21 cellular contexts compared by ENCODE assay signal in the genomic region with DNA sequence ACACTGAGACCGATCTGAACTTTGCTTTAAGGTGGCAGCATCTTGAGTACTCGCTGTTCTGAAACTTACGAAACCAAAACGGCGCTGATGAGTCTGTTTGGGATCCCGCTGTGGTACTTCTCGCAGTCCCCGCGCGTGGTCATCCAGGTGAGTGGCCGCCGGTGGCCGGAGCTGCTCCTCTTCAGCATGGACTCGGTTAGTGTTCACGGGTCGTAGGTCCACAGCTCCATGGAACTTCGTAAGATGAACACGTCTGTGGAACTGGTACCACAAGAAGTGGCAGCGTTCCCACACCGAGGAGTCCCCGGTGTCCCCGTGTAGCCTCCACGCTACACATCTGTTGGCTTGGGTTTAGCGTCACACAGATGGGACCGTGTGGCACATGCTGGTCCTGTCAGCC. TPM values are rescaled to one million over a fixed set of nuclear protein-coding genes. Genes with fewer than 3 reads are reported as not detected.
DNase-seq lines count a peak whose midpoint lies in the region; ATAC-seq and TF ChIP-seq lines count a peak whose summit lies in the region.
"Had no signal": no experiment of that assay in that cellular context is flagged by ENCODE, and none has a peak within 500 bp of the region (broad histone marks: within the 10 kb centered on the region; RNA-seq: fewer than 3 reads in every experiment).

No MANE protein-coding gene starts in this region.

- H4K91ac ChIP-seq in neuronal stem cell (ENCODE audit: low read depth, low read length, poor library complexity): no peak overlapping the region

- no peak overlapping the region for H2BK12ac ChIP-seq in neuronal stem cell (ENCODE audit: low read length)

- H2BK15ac ChIP-seq in neuronal stem cell (ENCODE audit: low read length): no peak overlapping the region

- H3K36me3 ChIP-seq in left ventricle myocardium inferior: peaks cover 89% of the 10 kb centered on the region
- peaks cover 41 to 92% (median 85%) of the 10 kb centered on the region in 4 donors for H3K36me3 ChIP-seq in esophagus muscularis mucosa
- H3K36me3 ChIP-seq in psoas muscle (ENCODE audit: insufficient read depth in 1 of 2, low read depth in 1 of 2): peaks cover 1 to 89% of the 10 kb centered on the region in 2 donors
- H3K36me3 ChIP-seq in uterus: no peaks in the 10 kb centered on the region
- H3K36me3 ChIP-seq in neuronal stem cell (replicated peaks in 1 of 2; ENCODE audit: control insufficient read depth in 2 of 2, insufficient read depth in 2 of 2, low read length in 2 of 2): peaks cover 44 to 87% of the 10 kb centered on the region in 2 donors
- peaks cover 39% of the 10 kb centered on the region for H3K36me3 ChIP-seq in brain microvascular endothelial cell (replicated peaks)

- no peak overlapping the region for H4K8ac ChIP-seq in neuronal stem cell (ENCODE audit: low read depth, low read length)

- H2BK5ac ChIP-seq in neuronal stem cell (ENCODE audit: low read length): no peak overlapping the region

- H3K79me1 ChIP-seq in neuronal stem cell (ENCODE audit: low read depth, low read length): peaks cover 5% of the 10 kb centered on the region

- no peak overlapping the region for H2BK120ac ChIP-seq in neuronal stem cell (ENCODE audit: low read depth, low read length)

- TF ChIP-seq POLR2A in esophagus muscularis mucosa (IDR thresholded peaks at IDR 0.05; ENCODE audit: low read depth) (no peak), uterus (IDR thresholded peaks at IDR 0.05) (no peak)

- TF ChIP-seq CTCF in left ventricle myocardium inferior (IDR thresholded peaks at IDR 0.05; ENCODE audit: borderline replicate concordance) (no peak), esophagus muscularis mucosa (IDR thresholded peaks at IDR 0.05) (no peak), psoas muscle (IDR thresholded peaks at IDR 0.05) (no peak), uterus (IDR thresholded peaks at IDR 0.05) (no peak), brain microvascular endothelial cell (IDR thresholded peaks at IDR 0.05; ENCODE audit: low read depth, low read length, missing control alignments) (no peak)

- ATAC-seq in left cardiac atrium (no peak), psoas muscle (no peak), GM19023 (IDR thresholded peaks at IDR 0.05; ENCODE audit: unreplicated experiment) (no peak)
- ATAC-seq: activated naive CD4-positive, alpha-beta T cell treated with anti-CD3 and anti-CD28 coated beads, Interleukin-2, amount 50 U/mL, for 72 hours; foreskin keratinocyte; stimulated activated naive B cell treated with anti-CD40 and anti-IgM and Interleukin-4, amounts not matched to agents 10 μg/mL and 1 μg/mL and 100 μg/mL, for 72 hours; T-helper 17 cell had no signal

- WGBS in esophagus muscularis mucosa: 97% methylated on average over 10 of the region's 25 CpGs
- 87 to 89% (median 88%) methylated on average over 25 of the region's 25 CpGs for WGBS in psoas muscle, 3 donors
- no CpG with 5 or more reads among the region's 25 CpGs for WGBS in neuronal stem cell (ENCODE audit: extremely low coverage in 2 of 2, insufficient read length in 2 of 2, insufficient replicate concordance in 1 of 2), 2 donors

- no peak overlapping the region for H2AK5ac ChIP-seq in neuronal stem cell (ENCODE audit: low read depth, low read length)

- H3K9me3 ChIP-seq in left ventricle myocardium inferior (replicated peaks): no peaks in the 10 kb centered on the region
- H3K9me3 ChIP-seq in esophagus muscularis mucosa: no peaks in the 10 kb centered on the region
- H3K9me3 ChIP-seq in psoas muscle: no peaks in the 10 kb centered on the region
- no peaks in the 10 kb centered on the region for H3K9me3 ChIP-seq in uterus
- H3K9me3 ChIP-seq in neuronal stem cell (replicated peaks in 1 of 2; ENCODE audit: control insufficient read depth in 2 of 2, insufficient read depth in 1 of 2, low read depth in 1 of 2, low read length in 2 of 2): peaks cover 0 to 2% of the 10 kb centered on the region in 2 donors

- H3K18ac ChIP-seq in neuronal stem cell (ENCODE audit: low read length): no peak overlapping the region

- H3K4me1 ChIP-seq in left ventricle myocardium inferior: peaks cover 30% of the 10 kb centered on the region
- H3K4me1 ChIP-seq in esophagus muscularis mucosa: peaks cover 26 to 44% (median 38%) of the 10 kb centered on the region in 4 donors
- H3K4me1 ChIP-seq in psoas muscle: peaks cover 15% of the 10 kb centered on the region
- H3K4me1 ChIP-seq in uterus: peaks cover 11 to 13% of the 10 kb centered on the region in 2 donors
- no peaks in the 10 kb centered on the region for H3K4me1 ChIP-seq in neuronal stem cell (ENCODE audit: control insufficient read depth in 2 of 2, insufficient read depth in 1 of 2, low read depth in 1 of 2, low read length in 2 of 2)
- H3K4me1 ChIP-seq: foreskin keratinocyte had no signal

- in situ Hi-C loops in brain microvascular endothelial cell (cut with HindIII; ENCODE audit: low pct_ligation_motif_present, low sequenced_read_pairs): no loop called here

- intact Hi-C loops in left ventricle myocardium inferior (cut with micrococcal nuclease): no loop called here
- intact Hi-C loops in left cardiac atrium (cut with DNase I): no loop called here
- intact Hi-C loops in esophagus muscularis mucosa (cut with DNase I): no loop called here
- intact Hi-C loops in psoas muscle (cut with DNase I): loop anchor here in 1 of 2 donors (5.0 kb wide), 1 partner anchor 44 kb away; no protein-coding TSS in a partner anchor
- intact Hi-C loops in uterus (cut with DNase I; ENCODE audit: low total_unique reads): no loop called here

- DNase-seq in left ventricle myocardium inferior (no peak), left cardiac atrium (no peak), esophagus muscularis mucosa (ENCODE audit: extremely low spot score) (no peak), psoas muscle (no peak), uterus (no peak), neuronal stem cell (ENCODE audit: low spot score) (no peak), brain microvascular endothelial cell (no peak)
- DNase-seq: activated CD4-positive, alpha-beta T cell treated with anti-CD3 and anti-CD28 coated beads for 48 hours; DMS153; effector CD4-positive, alpha-beta T cell; foreskin keratinocyte; HCEC 1CT; islet precursor cell; NCI-H1694; stimulated activated CD4-positive, alpha-beta T cell treated with anti-CD3 and anti-CD28 coated beads, Interleukin-12 subunit alpha, Interleukin-12 subunit beta, amount 100 ng/mL, for 4 hours; stimulated activated CD4-positive, alpha-beta T cell treated with anti-CD3 and anti-CD28 coated beads, Interleukin-4, amount 100 ng/mL, for 24 hours; stimulated activated naive B cell treated with anti-CD40 and anti-IgM and Interleukin-4, amounts not matched to agents 10 μg/mL and 1 μg/mL and 100 μg/mL, for 72 hours; T-helper 17 cell had no signal

- H3K27ac ChIP-seq in left ventricle myocardium inferior (replicated peaks): peak overlapping the region; percentile 87
- peak overlapping the region; percentile 92 to 94 (median 92) for H3K27ac ChIP-seq in esophagus muscularis mucosa (replicated peaks in 1 of 4)
- H3K27ac ChIP-seq in psoas muscle: peak overlapping the region; percentile 74
- H3K27ac ChIP-seq in uterus: peak overlapping the region; percentile 69 to 96
- H3K27ac ChIP-seq in neuronal stem cell (replicated peaks; ENCODE audit: low read length): no peak overlapping the region
- H3K27ac ChIP-seq in brain microvascular endothelial cell: no peak overlapping the region
- H3K27ac ChIP-seq: foreskin keratinocyte, SK-N-MC had no signal

- no peak overlapping the region for H2AFZ ChIP-seq in neuronal stem cell (ENCODE audit: low read length)

- no peak overlapping the region for H3K4me2 ChIP-seq in neuronal stem cell (ENCODE audit: insufficient read depth, low read length, poor library complexity, severe bottlenecking)

- H3K23ac ChIP-seq in neuronal stem cell (ENCODE audit: low read depth, low read length, poor library complexity): no peak overlapping the region

- H3K14ac ChIP-seq in neuronal stem cell (ENCODE audit: low read length): no peak overlapping the region

- no peak overlapping the region for H3K4ac ChIP-seq in neuronal stem cell (ENCODE audit: low read length)

- no peak overlapping the region for H3K9ac ChIP-seq in neuronal stem cell (ENCODE audit: low read depth, low read length, poor library complexity)

- no peak for TF ChIP-seq EP300 in esophagus muscularis mucosa (IDR thresholded peaks at IDR 0.05)

- H3K27me3 ChIP-seq in left ventricle myocardium inferior (ENCODE audit: low read depth) (no peaks in the 10 kb centered on the region), esophagus muscularis mucosa (no peaks in the 10 kb centered on the region), psoas muscle (ENCODE audit: insufficient read depth in 3 of 3, low read length in 2 of 3) (no peaks in the 10 kb centered on the region), uterus (no peaks in the 10 kb centered on the region), neuronal stem cell (ENCODE audit: control insufficient read depth in 3 of 3, insufficient read depth in 3 of 3, low read depth in 1 of 3, low read length in 3 of 3) (no peaks in the 10 kb centered on the region), brain microvascular endothelial cell (replicated peaks) (no peaks in the 10 kb centered on the region)
- H3K27me3 ChIP-seq: foreskin keratinocyte had no signal

- H3K4me3 ChIP-seq in left ventricle myocardium inferior: no peak overlapping the region
- no peak overlapping the region for H3K4me3 ChIP-seq in esophagus muscularis mucosa
- no peak overlapping the region for H3K4me3 ChIP-seq in psoas muscle
- H3K4me3 ChIP-seq in uterus: no peak overlapping the region
- no peak overlapping the region for H3K4me3 ChIP-seq in neuronal stem cell (ENCODE audit: low read length in 2 of 2)
- H3K4me3 ChIP-seq in brain microvascular endothelial cell (ENCODE audit: low read depth, low read length): no peak overlapping the region
- H3K4me3 ChIP-seq: SK-N-MC had no signal

RNA-seq across cellular contexts. Expression of a gene that starts 10.4 kb away (rescaled TPM):
- total RNA-seq in left ventricle myocardium inferior (22.9 TPM), left cardiac atrium (10 to 100 TPM; 17.8 to 28.3 TPM), esophagus muscularis mucosa (10 to 100 TPM; 24.7 to 41.3 (median 35.2) TPM), psoas muscle (10 to 100 TPM; 27.3 to 42.3 (median 29.1) TPM), uterus (10 to 100 TPM in 3 of 4 donors, 1 to 10 TPM in 1; 6.1 to 39.4 (median 26.7) TPM)
- polyA plus RNA-seq in psoas muscle: 10 to 100 TPM; 36.8 to 51.1 (median 48.3) TPM
- polyA plus RNA-seq in neuronal stem cell (2013, experiment 1 of 2): 28.4 TPM
- 27.9 TPM for polyA plus RNA-seq in neuronal stem cell (2013, experiment 2 of 2)

RNA-seq across cellular contexts. Expression of a gene that starts 33.6 kb away (rescaled TPM):
- 183 TPM for total RNA-seq in left ventricle myocardium inferior
- 100 to 1,000 TPM; 124 to 136 TPM for total RNA-seq in left cardiac atrium
- total RNA-seq in esophagus muscularis mucosa: 100 to 1,000 TPM; 132 to 149 (median 147) TPM
- total RNA-seq in psoas muscle: 100 to 1,000 TPM; 125 to 144 (median 137) TPM
- 100 to 1,000 TPM in 1 of 3 donors, 10 to 100 TPM in 2; 52.5 to 159 (median 64.6) TPM for polyA plus RNA-seq in psoas muscle
- total RNA-seq in uterus: 100 to 1,000 TPM; 139 to 624 (median 446) TPM
- polyA plus RNA-seq in neuronal stem cell (2013, experiment 1 of 2): 62.1 TPM
- polyA plus RNA-seq in neuronal stem cell (2013, experiment 2 of 2): 60.5 TPM

Comparison
In these comparisons a context has a peak if more than half of its experiments do, and no peak if none do; other contexts are left out.
1. H3K27ac ChIP-seq: peak in left ventricle myocardium inferior (single experiment), esophagus muscularis mucosa (4 of 4), psoas muscle (single experiment) and uterus (2 of 2); none in neuronal stem cell (single experiment) and brain microvascular endothelial cell (single experiment).